1 cellular context compared by ENCODE assay signal in genomic region chr7:117020605-117021002, GRCh38.
TF ChIP-seq lines count a peak whose summit lies in the region.

No MANE protein-coding gene starts in this region.

TF ChIP-seq in endothelial cell of umbilical vein, 7 proteins besides CTCF, POLR2A, EP300 and RAD21:
- TF ChIP-seq MAX (IDR thresholded peaks at IDR 0.05; ENCODE audit: insufficient read depth, insufficient read length) (no peak), POLR2AphosphoS5 (IDR thresholded peaks at IDR 0.05; ENCODE audit: insufficient read depth, low read depth, low read length) (no peak), GATA2 (IDR thresholded peaks at IDR 0.05; ENCODE audit: insufficient read depth, insufficient read length, low read depth, low read length) (no peak), FOS (IDR thresholded peaks at IDR 0.05; ENCODE audit: borderline replicate concordance, insufficient read depth, low read length) (no peak), JUN (IDR thresholded peaks at IDR 0.05; ENCODE audit: borderline replicate concordance, insufficient read depth, insufficient read length, low read depth) (no peak), EZH2 (IDR thresholded peaks at IDR 0.05; ENCODE audit: borderline replicate concordance, low read depth, low read length, severe bottlenecking) (no peak), MYC (IDR thresholded peaks at IDR 0.05; ENCODE audit: low read depth, low read length) (no peak)
